In genomic region chr2:57759822-57760300, GRCh38 we compare ENCODE assay signal across 1 cellular context.
TF ChIP-seq lines count a peak whose summit lies in the region.

No MANE protein-coding gene starts in this region.

TF ChIP-seq in H1, 55 proteins besides CTCF, POLR2A, EP300 and RAD21 (continued from another document):
- TF ChIP-seq, protein P1, sequence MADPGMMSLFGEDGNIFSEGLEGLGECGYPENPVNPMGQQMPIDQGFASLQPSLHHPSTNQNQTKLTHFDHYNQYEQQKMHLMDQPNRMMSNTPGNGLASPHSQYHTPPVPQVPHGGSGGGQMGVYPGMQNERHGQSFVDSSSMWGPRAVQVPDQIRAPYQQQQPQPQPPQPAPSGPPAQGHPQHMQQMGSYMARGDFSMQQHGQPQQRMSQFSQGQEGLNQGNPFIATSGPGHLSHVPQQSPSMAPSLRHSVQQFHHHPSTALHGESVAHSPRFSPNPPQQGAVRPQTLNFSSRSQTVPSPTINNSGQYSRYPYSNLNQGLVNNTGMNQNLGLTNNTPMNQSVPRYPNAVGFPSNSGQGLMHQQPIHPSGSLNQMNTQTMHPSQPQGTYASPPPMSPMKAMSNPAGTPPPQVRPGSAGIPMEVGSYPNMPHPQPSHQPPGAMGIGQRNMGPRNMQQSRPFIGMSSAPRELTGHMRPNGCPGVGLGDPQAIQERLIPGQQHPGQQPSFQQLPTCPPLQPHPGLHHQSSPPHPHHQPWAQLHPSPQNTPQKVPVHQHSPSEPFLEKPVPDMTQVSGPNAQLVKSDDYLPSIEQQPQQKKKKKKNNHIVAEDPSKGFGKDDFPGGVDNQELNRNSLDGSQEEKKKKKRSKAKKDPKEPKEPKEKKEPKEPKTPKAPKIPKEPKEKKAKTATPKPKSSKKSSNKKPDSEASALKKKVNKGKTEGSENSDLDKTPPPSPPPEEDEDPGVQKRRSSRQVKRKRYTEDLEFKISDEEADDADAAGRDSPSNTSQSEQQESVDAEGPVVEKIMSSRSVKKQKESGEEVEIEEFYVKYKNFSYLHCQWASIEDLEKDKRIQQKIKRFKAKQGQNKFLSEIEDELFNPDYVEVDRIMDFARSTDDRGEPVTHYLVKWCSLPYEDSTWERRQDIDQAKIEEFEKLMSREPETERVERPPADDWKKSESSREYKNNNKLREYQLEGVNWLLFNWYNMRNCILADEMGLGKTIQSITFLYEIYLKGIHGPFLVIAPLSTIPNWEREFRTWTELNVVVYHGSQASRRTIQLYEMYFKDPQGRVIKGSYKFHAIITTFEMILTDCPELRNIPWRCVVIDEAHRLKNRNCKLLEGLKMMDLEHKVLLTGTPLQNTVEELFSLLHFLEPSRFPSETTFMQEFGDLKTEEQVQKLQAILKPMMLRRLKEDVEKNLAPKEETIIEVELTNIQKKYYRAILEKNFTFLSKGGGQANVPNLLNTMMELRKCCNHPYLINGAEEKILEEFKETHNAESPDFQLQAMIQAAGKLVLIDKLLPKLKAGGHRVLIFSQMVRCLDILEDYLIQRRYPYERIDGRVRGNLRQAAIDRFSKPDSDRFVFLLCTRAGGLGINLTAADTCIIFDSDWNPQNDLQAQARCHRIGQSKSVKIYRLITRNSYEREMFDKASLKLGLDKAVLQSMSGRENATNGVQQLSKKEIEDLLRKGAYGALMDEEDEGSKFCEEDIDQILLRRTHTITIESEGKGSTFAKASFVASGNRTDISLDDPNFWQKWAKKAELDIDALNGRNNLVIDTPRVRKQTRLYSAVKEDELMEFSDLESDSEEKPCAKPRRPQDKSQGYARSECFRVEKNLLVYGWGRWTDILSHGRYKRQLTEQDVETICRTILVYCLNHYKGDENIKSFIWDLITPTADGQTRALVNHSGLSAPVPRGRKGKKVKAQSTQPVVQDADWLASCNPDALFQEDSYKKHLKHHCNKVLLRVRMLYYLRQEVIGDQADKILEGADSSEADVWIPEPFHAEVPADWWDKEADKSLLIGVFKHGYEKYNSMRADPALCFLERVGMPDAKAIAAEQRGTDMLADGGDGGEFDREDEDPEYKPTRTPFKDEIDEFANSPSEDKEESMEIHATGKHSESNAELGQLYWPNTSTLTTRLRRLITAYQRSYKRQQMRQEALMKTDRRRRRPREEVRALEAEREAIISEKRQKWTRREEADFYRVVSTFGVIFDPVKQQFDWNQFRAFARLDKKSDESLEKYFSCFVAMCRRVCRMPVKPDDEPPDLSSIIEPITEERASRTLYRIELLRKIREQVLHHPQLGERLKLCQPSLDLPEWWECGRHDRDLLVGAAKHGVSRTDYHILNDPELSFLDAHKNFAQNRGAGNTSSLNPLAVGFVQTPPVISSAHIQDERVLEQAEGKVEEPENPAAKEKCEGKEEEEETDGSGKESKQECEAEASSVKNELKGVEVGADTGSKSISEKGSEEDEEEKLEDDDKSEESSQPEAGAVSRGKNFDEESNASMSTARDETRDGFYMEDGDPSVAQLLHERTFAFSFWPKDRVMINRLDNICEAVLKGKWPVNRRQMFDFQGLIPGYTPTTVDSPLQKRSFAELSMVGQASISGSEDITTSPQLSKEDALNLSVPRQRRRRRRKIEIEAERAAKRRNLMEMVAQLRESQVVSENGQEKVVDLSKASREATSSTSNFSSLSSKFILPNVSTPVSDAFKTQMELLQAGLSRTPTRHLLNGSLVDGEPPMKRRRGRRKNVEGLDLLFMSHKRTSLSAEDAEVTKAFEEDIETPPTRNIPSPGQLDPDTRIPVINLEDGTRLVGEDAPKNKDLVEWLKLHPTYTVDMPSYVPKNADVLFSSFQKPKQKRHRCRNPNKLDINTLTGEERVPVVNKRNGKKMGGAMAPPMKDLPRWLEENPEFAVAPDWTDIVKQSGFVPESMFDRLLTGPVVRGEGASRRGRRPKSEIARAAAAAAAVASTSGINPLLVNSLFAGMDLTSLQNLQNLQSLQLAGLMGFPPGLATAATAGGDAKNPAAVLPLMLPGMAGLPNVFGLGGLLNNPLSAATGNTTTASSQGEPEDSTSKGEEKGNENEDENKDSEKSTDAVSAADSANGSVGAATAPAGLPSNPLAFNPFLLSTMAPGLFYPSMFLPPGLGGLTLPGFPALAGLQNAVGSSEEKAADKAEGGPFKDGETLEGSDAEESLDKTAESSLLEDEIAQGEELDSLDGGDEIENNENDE (IDR thresholded peaks at IDR 0.05; ENCODE audit: insufficient replicate concordance, low read length), result peak; percentile 24
- peak; percentile 35; the same call in 1 of the 2 replicates for TF ChIP-seq TAF1 (IDR thresholded peaks at IDR 0.05; ENCODE audit: low read depth, low read length)
